In the genomic region with DNA sequence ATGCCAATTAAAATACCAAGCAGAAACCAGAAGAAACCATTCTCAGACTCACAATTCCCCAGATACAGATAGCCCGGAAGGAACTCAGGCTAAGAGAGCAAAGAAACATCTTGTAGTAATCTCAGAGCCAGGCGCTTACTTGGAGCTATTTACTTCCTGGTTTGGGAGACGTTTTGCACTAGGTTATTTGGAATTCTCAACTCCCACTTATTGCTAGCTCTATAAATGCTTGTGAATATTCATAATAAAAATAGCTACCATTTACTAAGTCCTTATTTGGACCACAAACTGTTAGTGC, we compare ENCODE assay signal across 18 cellular contexts.
"Had no signal": no experiment of that assay in that cellular context is flagged by ENCODE, and none has a peak within 500 bp of the region (broad histone marks: within the 10 kb centered on the region; RNA-seq: fewer than 3 reads in every experiment).

No MANE protein-coding gene starts in this region.

- DNase-seq: activated B cell treated with CpG ODN at 0.5 μM for 24 hours; activated CD4-positive, alpha-beta T cell treated with anti-CD3 and anti-CD28 coated beads, Interleukin-2, amount 10 ng/mL, durations not matched to agents 24 days and 14 days; activated CD8-positive, alpha-beta memory T cell treated with anti-CD3 and anti-CD28 coated beads, Interleukin-2, amount 50 U/mL, for 48 hours; activated gamma-delta T cell; activated T-cell treated with anti-CD3 and anti-CD28 coated beads, Interleukin-2, amount 50 U/mL, for 72 hours; amniotic stem cell; caudate nucleus; colonic mucosa; foreskin keratinocyte; glutamatergic neuron; immature natural killer cell; lower lobe of right lung; midbrain; stimulated activated CD4-positive, alpha-beta T cell treated with anti-CD3 and anti-CD28 coated beads, Interleukin-12 subunit alpha, Interleukin-12 subunit beta, amount 100 ng/mL, for 4 hours; stimulated activated CD4-positive, alpha-beta T cell treated with anti-CD3 and anti-CD28 coated beads, Interleukin-2, amount 100 ng/mL, for 24 hours had no signal

- H3K27me3 ChIP-seq: colonic mucosa, foreskin keratinocyte had no signal

- H3K4me3 ChIP-seq: colonic mucosa, lower lobe of right lung had no signal

- ATAC-seq: activated naive CD4-positive, alpha-beta T cell treated with anti-CD3 and anti-CD28 coated beads, Interleukin-2, amount 50 U/mL, for 72 hours; activated T-cell treated with anti-CD3 and anti-CD28 coated beads, Interleukin-2, amount 50 U/mL, for 72 hours; esophagus mucosa; foreskin keratinocyte; lower lobe of right lung; stimulated activated effector memory CD8-positive, alpha-beta T cell treated with anti-CD3 and anti-CD28 coated beads, Interleukin-12 subunit alpha, Interleukin-12 subunit beta, amount 100 ng/mL, for 72 hours had no signal

- H3K36me3 ChIP-seq: colonic mucosa, lower lobe of right lung had no signal

- H3K27ac ChIP-seq: colonic mucosa, foreskin keratinocyte, lower lobe of right lung had no signal

- H3K9me3 ChIP-seq: colonic mucosa, lower lobe of right lung had no signal

- H3K4me1 ChIP-seq: colonic mucosa, foreskin keratinocyte had no signal
